18 cellular contexts compared by ENCODE assay signal in genomic region chr5:103526164-103526915, GRCh38. TPM values are rescaled to one million over a fixed set of nuclear protein-coding genes. Genes with fewer than 3 reads are reported as not detected.
DNase-seq lines count a peak whose midpoint lies in the region; TF ChIP-seq lines count a peak whose summit lies in the region.
"Had no signal": no experiment of that assay in that cellular context is flagged by ENCODE, and none has a peak within 500 bp of the region (broad histone marks: within the 10 kb centered on the region; RNA-seq: fewer than 3 reads in every experiment).

No MANE protein-coding gene starts in this region.

- TF ChIP-seq CTCF in AG09309 (IDR thresholded peaks at IDR 0.05; ENCODE audit: control insufficient read depth, insufficient read depth, low read depth, low read length, missing control alignments) (no peak), brain (conservative IDR thresholded peaks at IDR 0.05) (no peak)

- peaks cover 7% of the 10 kb centered on the region for H3K4me1 Mint-ChIP-seq in brain
- H3K4me1 Mint-ChIP-seq: activated naive CD8-positive, alpha-beta T cell treated with anti-CD3 and anti-CD28 coated beads for 36 hours had no signal

- peak overlapping the region in 2 of 5 experiments; percentile 37 to 42 for H3K4me3 Mint-ChIP-seq in brain
- H3K4me3 Mint-ChIP-seq: activated naive CD8-positive, alpha-beta T cell treated with anti-CD3 and anti-CD28 coated beads for 36 hours had no signal

- H3K27ac Mint-ChIP-seq in brain = peak overlapping the region in 3 of 5 experiments; percentile 33 to 91 (median 66)
- H3K27ac Mint-ChIP-seq: activated naive CD8-positive, alpha-beta T cell treated with anti-CD3 and anti-CD28 coated beads for 36 hours had no signal

- DNase-seq in AG09309 (ENCODE audit: low read depth) = peak; percentile 79
- DNase-seq in LHCN-M2 (ENCODE audit: low read depth) = peak; percentile 59
- DNase-seq in myocyte (ENCODE audit: low read depth) = peak; percentile 23
- no peak for DNase-seq in stimulated activated naive CD4-positive, alpha-beta T cell (lab: John Stamatoyannopoulos, UW)
- no peak for DNase-seq in SHP77 (lab: John Stamatoyannopoulos, UW)
- no peak for DNase-seq in T-helper 1 cell
- DNase-seq in C1 segment of cervical spinal cord (lab: John Stamatoyannopoulos, UW) = no peak
- DNase-seq: activated CD4-positive, CD25-positive, alpha-beta regulatory T cell treated with anti-CD3 and anti-CD28 coated beads, Interleukin-2, amount 50 U/mL, for 72 hours; activated naive CD8-positive, alpha-beta T cell treated with anti-CD3 and anti-CD28 coated beads for 36 hours; cortex of kidney; IMR-90; NCI-H1417; NCI-H345; PC-9; stimulated activated CD4-positive, alpha-beta T cell treated with anti-CD3 and anti-CD28 coated beads, Interleukin-12 subunit alpha, Interleukin-12 subunit beta, amount 100 ng/mL, for 4 hours had no signal

- H3K27me3 Mint-ChIP-seq in brain = no peaks in the 10 kb centered on the region

- no peak overlapping the region for H3K4me3 ChIP-seq in AG09309 (ENCODE audit: control insufficient read depth, low read depth, low read length)
- H3K4me3 ChIP-seq: lung, PC-9, thoracic aorta had no signal

- no peaks in the 10 kb centered on the region for H3K36me3 Mint-ChIP-seq in brain
- H3K36me3 Mint-ChIP-seq: activated naive CD8-positive, alpha-beta T cell treated with anti-CD3 and anti-CD28 coated beads for 36 hours had no signal

- peaks cover 0 to 3% (median 0%) of the 10 kb centered on the region in 5 experiments for H3K9me3 Mint-ChIP-seq in brain
- H3K9me3 Mint-ChIP-seq: activated naive CD8-positive, alpha-beta T cell treated with anti-CD3 and anti-CD28 coated beads for 36 hours had no signal

RNA-seq across cellular contexts. Expression of gene NUDT12, which starts 36.2 kb away (rescaled TPM):
- total RNA-seq in LHCN-M2 (2014; rRNA removed) (17.2 and 19.5 TPM in 2 replicates), myocyte (20.2 and 26.7 TPM in 2 replicates)
- polyA plus RNA-seq in LHCN-M2 (2012) = 4.6 TPM
- 3.5 TPM for polyA plus RNA-seq in brain (ENCODE audit: insufficient read depth, low read depth, low replicate concordance)
- polyA plus RNA-seq in myocyte (2012) = 4.1 TPM

Comparison
In these comparisons a context has a peak if more than half of its experiments do, and no peak if none do; other contexts are left out.
1. DNase-seq: peak in AG09309 (single experiment), LHCN-M2 (single experiment) and myocyte (single experiment); none in stimulated activated naive CD4-positive, alpha-beta T cell (0 of 6), SHP77 (0 of 2), T-helper 1 cell (0 of 5) and C1 segment of cervical spinal cord (0 of 14).